ENCODE assay signal across 10 cellular contexts in the genomic region with DNA sequence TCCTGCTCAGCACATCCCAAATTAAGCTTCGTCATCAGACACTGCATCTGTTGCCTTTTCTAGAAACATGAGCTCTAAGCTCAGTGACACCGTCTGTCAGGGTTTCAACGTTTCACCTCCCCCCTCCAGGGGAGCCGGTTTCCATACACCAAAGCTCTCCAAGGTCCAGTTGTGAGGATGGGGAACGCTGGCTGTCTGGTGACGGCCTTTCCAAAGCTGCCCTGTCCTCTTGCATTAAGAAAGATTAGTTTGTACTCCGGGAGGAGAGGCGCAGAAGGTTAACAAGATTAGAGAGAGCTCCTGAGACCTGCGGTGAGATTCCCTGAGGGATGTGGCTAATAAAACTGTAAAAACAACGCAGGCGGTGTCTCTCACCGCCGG. TPM values are rescaled to one million over a fixed set of nuclear protein-coding genes. Genes with fewer than 3 reads are reported as not detected.
DNase-seq lines count a peak whose midpoint lies in the region; ATAC-seq and TF ChIP-seq lines count a peak whose summit lies in the region.
"Had no signal": no experiment of that assay in that cellular context is flagged by ENCODE, and none has a peak within 500 bp of the region (broad histone marks: within the 10 kb centered on the region; RNA-seq: fewer than 3 reads in every experiment).

No MANE protein-coding gene starts in this region.

- H3K27me3 ChIP-seq in muscle layer of duodenum (ENCODE audit: low read depth, low read length) (no peaks in the 10 kb centered on the region), vagina (no peaks in the 10 kb centered on the region)

- peaks cover 27% of the 10 kb centered on the region for H3K4me1 Mint-ChIP-seq in activated B cell treated with CpG ODN at 0.5 μM for 24 hours

- H3K4me1 ChIP-seq in muscle layer of duodenum (ENCODE audit: control insufficient read depth in 1 of 2, insufficient read depth in 2 of 2, low read length in 2 of 2), result peaks cover 0 to 3% of the 10 kb centered on the region in 2 donors
- H3K4me1 ChIP-seq in vagina, result peaks cover 11% of the 10 kb centered on the region

- no peaks in the 10 kb centered on the region for H3K36me3 ChIP-seq in muscle layer of duodenum (ENCODE audit: control insufficient read depth in 1 of 2, insufficient read depth in 2 of 2, low read length in 2 of 2)
- H3K36me3 ChIP-seq in vagina, result no peaks in the 10 kb centered on the region
- H3K36me3 ChIP-seq: HAP-1 had no signal

- DNase-seq in activated B cell treated with CpG ODN at 0.5 μM for 24 hours (no peak), germinal center (ENCODE audit: low spot score) (no peak), globus pallidus (ENCODE audit: low spot score) (no peak), vagina (ENCODE audit: extremely low spot score in 2 of 2) (no peak), C1 segment of cervical spinal cord (lab: John Stamatoyannopoulos, UW) (no peak)

- peak overlapping the region; percentile 31 for H3K27ac ChIP-seq in muscle layer of duodenum (ENCODE audit: low read length)
- no peak overlapping the region for H3K27ac ChIP-seq in vagina

- peak overlapping the region; percentile 80 for H3K4me3 Mint-ChIP-seq in activated B cell treated with CpG ODN at 0.5 μM for 24 hours

- no peaks in the 10 kb centered on the region for H3K9me3 ChIP-seq in muscle layer of duodenum (ENCODE audit: control insufficient read depth in 1 of 2, low read length in 2 of 2)
- no peaks in the 10 kb centered on the region for H3K9me3 ChIP-seq in vagina
- H3K9me3 ChIP-seq: HAP-1 had no signal

- H3K27ac Mint-ChIP-seq in activated B cell treated with CpG ODN at 0.5 μM for 24 hours, result peak overlapping the region; percentile 81

- H3K36me3 Mint-ChIP-seq in activated B cell treated with CpG ODN at 0.5 μM for 24 hours (ENCODE audit: low read depth), result no peaks in the 10 kb centered on the region

- no peak for TF ChIP-seq POLR2A in vagina (IDR thresholded peaks at IDR 0.05)

- H3K27me3 Mint-ChIP-seq in activated B cell treated with CpG ODN at 0.5 μM for 24 hours, result no peaks in the 10 kb centered on the region

- intact Hi-C loops in activated B cell treated with CpG ODN at 0.5 μM for 24 hours (cut with micrococcal nuclease), result loop anchor here (10.0 kb wide), 2 partner anchors 413 to 857 kb away; no protein-coding TSS in a partner anchor
- intact Hi-C loops in vagina (cut with DNase I), result no loop called here

- POLR2A ChIA-PET in activated B cell treated with CpG ODN at 0.5 μM for 24 hours (lab: Charles Lee), result no interaction called here

- peak overlapping the region; percentile 52 for H3K4me3 ChIP-seq in GM12875 (ENCODE audit: low read depth, low read length)
- H3K4me3 ChIP-seq in muscle layer of duodenum (ENCODE audit: low read depth in 1 of 2, low read length in 2 of 2), result peak overlapping the region in 1 of 2 donors; percentile 21
- H3K4me3 ChIP-seq in vagina, result no peak overlapping the region
- H3K4me3 ChIP-seq: HAP-1 had no signal

- ATAC-seq in HG02642 (IDR thresholded peaks at IDR 0.05; ENCODE audit: poor library complexity, unreplicated experiment) (peak; percentile 4), activated B cell treated with CpG ODN at 0.5 μM for 24 hours (ENCODE audit: low read depth) (no peak)

- CTCF ChIA-PET in activated B cell treated with CpG ODN at 0.5 μM for 24 hours (lab: Charles Lee), result no interaction called here

- H3K9me3 Mint-ChIP-seq in activated B cell treated with CpG ODN at 0.5 μM for 24 hours, result no peaks in the 10 kb centered on the region

- TF ChIP-seq CTCF in GM12875 (IDR thresholded peaks at IDR 0.05; ENCODE audit: borderline replicate concordance, insufficient read depth, low read depth, low read length) (no peak), activated B cell treated with CpG ODN at 0.5 μM for 24 hours (IDR thresholded peaks at IDR 0.05) (no peak), vagina (IDR thresholded peaks at IDR 0.05) (no peak)

RNA-seq across cellular contexts. Expression of a gene that starts 43.2 kb away (rescaled TPM):
- total RNA-seq in activated B cell treated with CpG ODN at 0.5 μM for 24 hours, result 0.44 and 0.69 TPM in 2 replicates
- total RNA-seq in vagina, result not detected
- total RNA-seq: T-helper 2 cell treated with Interferon-gamma antibody and Interleukin-4, amounts not matched to agents 100 ng/mL and 5 ng/mL, for 36 hours had no signal
